ENCODE assay signal across 33 cellular contexts in genomic region chr9:33407061-33407460, GRCh38. TPM values are rescaled to one million over a fixed set of nuclear protein-coding genes. Genes with fewer than 3 reads are reported as not detected.
"Had no signal": no experiment of that assay in that cellular context is flagged by ENCODE, and none has a peak within 500 bp of the region (broad histone marks: within the 10 kb centered on the region; RNA-seq: fewer than 3 reads in every experiment).

No MANE protein-coding gene starts in this region.

- H3K36me3 ChIP-seq: ascending aorta, breast epithelium, cardiac muscle cell, WERI-Rb-1 had no signal

- DNase-seq: activated B cell treated with CpG ODN at 0.5 μM for 24 hours; activated CD4-positive, alpha-beta T cell treated with anti-CD3 and anti-CD28 coated beads for 48 hours; activated CD4-positive, alpha-beta T cell treated with anti-CD3 and anti-CD28 coated beads, Interleukin-2, amount 50 U/mL, for 1 hour; activated CD4-positive, alpha-beta T cell treated with anti-CD3 and anti-CD28 coated beads, Interleukin-2, amount 50 U/mL, for 48 hours; activated CD8-positive, alpha-beta memory T cell treated with anti-CD3 and anti-CD28 coated beads for 24 hours; activated CD8-positive, alpha-beta T cell treated with anti-CD3 and anti-CD28 coated beads for 36 hours; activated effector memory CD4-positive, alpha-beta T cell treated with Interleukin-2 at 50 U/mL for 16 hours; activated gamma-delta T cell treated with Interleukin-2 at 50 U/mL for 16 hours; activated naive CD4-positive, alpha-beta T cell treated with Interleukin-2 at 50 U/mL for 16 hours; activated naive CD8-positive, alpha-beta T cell treated with anti-CD3 and anti-CD28 coated beads, Interleukin-2, amount 10 ng/mL, durations not matched to agents 7 days and 5 days; activated T-cell treated with anti-CD3 and anti-CD28 coated beads, Interleukin-2, amount 50 U/mL, for 4 hours; central memory CD4-positive, alpha-beta T cell; dorsolateral prefrontal cortex; effector memory CD4-positive, alpha-beta T cell; endodermal cell; foreskin fibroblast; head of caudate nucleus; T-cell; T1000; WERI-Rb-1 had no signal

- H3K27ac ChIP-seq: ascending aorta, breast epithelium, cardiac muscle cell, coronary artery, dorsolateral prefrontal cortex, WERI-Rb-1 had no signal

- ATAC-seq: activated CD4-positive, CD25-positive, alpha-beta regulatory T cell treated with anti-CD3 and anti-CD28 coated beads, Interleukin-2, amount 50 U/mL, for 24 hours; activated CD8-positive, alpha-beta T cell treated with anti-CD3 and anti-CD28 coated beads for 36 hours; activated T-cell treated with anti-CD3 and anti-CD28 coated beads, Interleukin-2, amount 50 U/mL, for 4 hours; activated T-helper 17 cell treated with anti-CD3 and anti-CD28 coated beads, Interleukin-2, amount 50 U/mL, for 72 hours; T-cell had no signal

- FAIRE-seq: frontal cortex had no signal

- H3K27ac Mint-ChIP-seq: activated B cell treated with CpG ODN at 0.5 μM for 24 hours; activated CD8-positive, alpha-beta T cell treated with anti-CD3 and anti-CD28 coated beads for 36 hours; activated naive CD4-positive, alpha-beta T cell treated with anti-CD3 and anti-CD28 coated beads, Interleukin-2, amount 50 U/mL, for 24 hours; activated naive CD8-positive, alpha-beta T cell treated with anti-CD3 and anti-CD28 coated beads, Interleukin-2, amount 10 ng/mL, durations not matched to agents 7 days and 5 days; activated T-helper 17 cell treated with anti-CD3 and anti-CD28 coated beads, Interleukin-2, amount 50 U/mL, for 72 hours; brain; dendritic cell treated with granulocyte-macrophage colony-stimulating factor and Interleukin-4, amounts not matched to agents 40 ng/mL and 50 ng/mL, for 4 days; endodermal cell; T-helper 1 cell treated with Interleukin-12 subunit alpha and Interleukin-12 subunit beta and Interleukin-4 antibody, amounts not matched to agents 30 μg/mL and 1 μg/mL, for 36 hours; T-helper 2 cell treated with Interferon-gamma antibody and Interleukin-4, amounts not matched to agents 5 μg/mL and 100 μg/mL, for 36 hours had no signal

- H3K4me3 ChIP-seq: ascending aorta, breast epithelium, cardiac muscle cell, coronary artery, dorsolateral prefrontal cortex had no signal

- H3K4me1 ChIP-seq: breast epithelium had no signal

- H3K4me1 Mint-ChIP-seq: activated B cell treated with CpG ODN at 0.5 μM for 24 hours; activated naive CD8-positive, alpha-beta T cell treated with anti-CD3 and anti-CD28 coated beads, Interleukin-2, amount 10 ng/mL, durations not matched to agents 7 days and 5 days had no signal

- H3K27me3 Mint-ChIP-seq: activated CD8-positive, alpha-beta T cell treated with anti-CD3 and anti-CD28 coated beads for 36 hours; activated naive CD4-positive, alpha-beta T cell treated with anti-CD3 and anti-CD28 coated beads, Interleukin-2, amount 50 U/mL, for 24 hours; activated naive CD8-positive, alpha-beta T cell treated with anti-CD3 and anti-CD28 coated beads, Interleukin-2, amount 10 ng/mL, durations not matched to agents 7 days and 5 days; activated T-helper 17 cell treated with anti-CD3 and anti-CD28 coated beads, Interleukin-2, amount 50 U/mL, for 72 hours had no signal

- H3K9me3 ChIP-seq: ascending aorta, breast epithelium had no signal

- H3K9me3 Mint-ChIP-seq: activated B cell treated with CpG ODN at 0.5 μM for 24 hours; activated CD8-positive, alpha-beta T cell treated with anti-CD3 and anti-CD28 coated beads for 36 hours; activated naive CD4-positive, alpha-beta T cell treated with anti-CD3 and anti-CD28 coated beads, Interleukin-2, amount 50 U/mL, for 24 hours; activated naive CD8-positive, alpha-beta T cell treated with anti-CD3 and anti-CD28 coated beads, Interleukin-2, amount 10 ng/mL, durations not matched to agents 7 days and 5 days; activated T-cell treated with anti-CD3 and anti-CD28 coated beads, Interleukin-2, amount 50 U/mL, for 4 hours; activated T-helper 17 cell treated with anti-CD3 and anti-CD28 coated beads, Interleukin-2, amount 50 U/mL, for 72 hours; dendritic cell treated with granulocyte-macrophage colony-stimulating factor and Interleukin-4, amounts not matched to agents 40 ng/mL and 50 ng/mL, for 4 days; endodermal cell; T-cell; T-helper 1 cell treated with Interleukin-12 subunit alpha and Interleukin-12 subunit beta and Interleukin-4 antibody, amounts not matched to agents 30 μg/mL and 1 μg/mL, for 36 hours; T-helper 2 cell treated with Interferon-gamma antibody and Interleukin-4, amounts not matched to agents 5 μg/mL and 100 μg/mL, for 36 hours had no signal

- H3K36me3 Mint-ChIP-seq: activated naive CD4-positive, alpha-beta T cell treated with anti-CD3 and anti-CD28 coated beads, Interleukin-2, amount 50 U/mL, for 24 hours; activated naive CD8-positive, alpha-beta T cell treated with anti-CD3 and anti-CD28 coated beads, Interleukin-2, amount 10 ng/mL, durations not matched to agents 7 days and 5 days; brain; T-cell had no signal

- H3K27me3 ChIP-seq: ascending aorta, breast epithelium, cardiac muscle cell, dorsolateral prefrontal cortex had no signal

- H3K4me3 Mint-ChIP-seq: activated B cell treated with CpG ODN at 0.5 μM for 24 hours; activated CD8-positive, alpha-beta T cell treated with anti-CD3 and anti-CD28 coated beads for 36 hours; activated naive CD4-positive, alpha-beta T cell treated with anti-CD3 and anti-CD28 coated beads, Interleukin-2, amount 50 U/mL, for 24 hours; activated naive CD8-positive, alpha-beta T cell treated with anti-CD3 and anti-CD28 coated beads, Interleukin-2, amount 10 ng/mL, durations not matched to agents 7 days and 5 days; activated T-cell treated with anti-CD3 and anti-CD28 coated beads, Interleukin-2, amount 50 U/mL, for 4 hours; activated T-helper 17 cell treated with anti-CD3 and anti-CD28 coated beads, Interleukin-2, amount 50 U/mL, for 72 hours; brain; dendritic cell treated with granulocyte-macrophage colony-stimulating factor and Interleukin-4, amounts not matched to agents 40 ng/mL and 50 ng/mL, for 4 days; endodermal cell; T-cell; T-helper 1 cell treated with Interleukin-12 subunit alpha and Interleukin-12 subunit beta and Interleukin-4 antibody, amounts not matched to agents 30 μg/mL and 1 μg/mL, for 36 hours; T-helper 2 cell treated with Interferon-gamma antibody and Interleukin-4, amounts not matched to agents 5 μg/mL and 100 μg/mL, for 36 hours had no signal

RNA-seq across cellular contexts. Expression of gene AQP7, which starts 4.7 kb away (rescaled TPM):
- total RNA-seq: activated B cell treated with CpG ODN at 0.5 μM for 24 hours; activated CD8-positive, alpha-beta T cell treated with anti-CD3 and anti-CD28 coated beads for 36 hours; activated naive CD8-positive, alpha-beta T cell treated with anti-CD3 and anti-CD28 coated beads, Interleukin-2, amount 10 ng/mL, durations not matched to agents 7 days and 5 days; activated T-cell treated with anti-CD3 and anti-CD28 coated beads, Interleukin-2, amount 50 U/mL, for 4 hours; epithelial cell of proximal tubule; frontal cortex had no signal

RNA-seq across cellular contexts. Expression of gene AQP3, which starts 40.3 kb away (rescaled TPM):
- total RNA-seq: frontal cortex had no signal
